Comparison of ENCODE assay signal across 1 cellular context in the genomic region with DNA sequence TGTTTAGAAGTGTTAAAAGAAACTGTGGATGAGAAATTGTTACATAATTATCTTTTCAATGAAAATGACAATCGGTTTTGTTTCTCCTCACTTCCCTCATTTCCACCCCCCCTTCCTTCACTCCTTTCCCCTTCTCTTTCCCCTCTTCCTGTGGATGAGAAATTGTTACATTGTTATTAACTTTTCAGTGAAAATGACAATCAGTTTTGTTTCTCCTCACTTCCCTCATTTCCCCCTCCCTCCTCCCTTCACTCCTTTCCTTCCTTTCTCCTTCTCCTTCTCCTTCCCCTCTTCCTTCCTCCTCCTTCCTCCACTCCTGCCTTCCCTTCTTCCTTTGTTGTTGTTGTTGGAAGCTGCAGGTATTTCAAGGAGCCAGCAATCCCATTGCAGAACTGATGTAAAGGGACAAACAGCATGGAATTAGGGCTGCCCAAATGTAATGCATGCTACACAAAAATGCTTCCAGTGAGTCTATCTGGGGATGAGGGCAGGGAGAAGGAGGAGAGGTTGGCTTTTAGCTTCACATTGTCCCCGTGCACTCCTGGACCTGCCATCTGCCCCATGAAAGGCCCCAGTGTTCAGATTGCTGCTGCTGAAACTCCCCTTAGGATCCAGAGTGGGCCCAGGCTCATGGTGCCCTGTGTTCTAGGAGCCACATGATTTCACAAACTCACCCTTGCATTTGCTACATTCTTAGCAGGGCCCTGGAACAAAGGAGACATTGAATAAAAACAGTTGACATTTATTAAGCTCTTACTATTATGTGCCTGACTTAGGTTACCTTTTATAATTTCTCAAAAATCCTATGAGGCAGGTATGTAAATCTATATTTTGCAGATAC.
TF ChIP-seq lines count a peak whose summit lies in the region.

No MANE protein-coding gene starts in this region.

TF ChIP-seq in HepG2, 621 proteins besides CTCF, POLR2A, EP300 and RAD21:
- TF ChIP-seq ZNF512 (CRISPR knock-in tag; IDR thresholded peaks at IDR 0.05), result 0 out of 2 replicates have a peak, but pooled peaks have one; percentile 65
- TF ChIP-seq ATF2 (CRISPR knock-in tag; IDR thresholded peaks at IDR 0.05), result no peak
- peak; percentile 90 for TF ChIP-seq HNRNPK (IDR thresholded peaks at IDR 0.05; ENCODE audit: low read depth, low read length, poor library complexity, severe bottlenecking)
